ENCODE assay signal across 16 cellular contexts in genomic region chr5:163894645-163895044, GRCh38.
DNase-seq lines count a peak whose midpoint lies in the region; ATAC-seq and TF ChIP-seq lines count a peak whose summit lies in the region.
"Had no signal": no experiment of that assay in that cellular context is flagged by ENCODE, and none has a peak within 500 bp of the region (broad histone marks: within the 10 kb centered on the region; RNA-seq: fewer than 3 reads in every experiment).

No MANE protein-coding gene starts in this region.

- H3K36me3 ChIP-seq in adipocyte (ENCODE audit: control insufficient read depth, insufficient read depth, low read length, severe bottlenecking) = no peaks in the 10 kb centered on the region

- H3K4me3 ChIP-seq in AG10803 (ENCODE audit: low read length) = no peak overlapping the region
- H3K4me3 ChIP-seq in adipocyte (ENCODE audit: low read length) = no peak overlapping the region
- H3K4me3 ChIP-seq in foreskin fibroblast (ENCODE audit: low read depth in 1 of 2, low read length in 2 of 2) = no peak overlapping the region
- H3K4me3 ChIP-seq: GM12878, mucosa of descending colon had no signal

- no peak overlapping the region for H3K9ac ChIP-seq in adipocyte (ENCODE audit: low read length)

- in situ Hi-C loops in KBM-7 (cut with MboI; ENCODE audit: low pct_unique_long_range_greater_than_20kb, low sequenced_read_pairs) = no loop called here

- H3K9me3 ChIP-seq in adipocyte (ENCODE audit: control insufficient read depth, low read length) = peaks cover 3% of the 10 kb centered on the region
- H3K9me3 ChIP-seq: mucosa of descending colon had no signal

- ATAC-seq in HG03432 (IDR thresholded peaks at IDR 0.05; ENCODE audit: unreplicated experiment) (no peak), GM21526 (IDR thresholded peaks at IDR 0.05; ENCODE audit: low FRiP score, unreplicated experiment) (no peak)
- ATAC-seq: GM12878 had no signal

- DNase-seq in AG10803 (ENCODE audit: low read depth) (peak; percentile 26), KBM-7 (peak; percentile 18), adipocyte (ENCODE audit: low read depth) (peak; percentile 46), foreskin fibroblast (peak; percentile 21 to 67), SW 1271 (lab: John Stamatoyannopoulos, UW) (no peak), NCI-H187 (lab: John Stamatoyannopoulos, UW) (no peak)
- DNase-seq: activated naive CD4-positive, alpha-beta T cell treated with Interleukin-2 at 50 U/mL for 16 hours; DMS79; immature natural killer cell; mucosa of descending colon; NCI-H1048; SHP77; stimulated activated CD8-positive, alpha-beta memory T cell treated with anti-CD3 and anti-CD28 coated beads, Interleukin-4, amount 100 ng/mL, for 48 hours had no signal

- TF ChIP-seq CTCF in AG10803 (conservative IDR thresholded peaks at IDR 0.05; ENCODE audit: low read length) (no peak), foreskin fibroblast (IDR thresholded peaks at IDR 0.05; ENCODE audit: low read depth, low read length) (no peak)

- no peaks in the 10 kb centered on the region for H3K27me3 ChIP-seq in adipocyte (replicated peaks; ENCODE audit: control insufficient read depth, insufficient read depth, low read length)

- H3K4me1 ChIP-seq in adipocyte (ENCODE audit: control insufficient read depth, insufficient read depth, low read length) = peaks cover 24% of the 10 kb centered on the region

Comparison
In these comparisons a context has a peak if more than half of its experiments do, and no peak if none do; other contexts are left out.
1. DNase-seq: peak in AG10803 (single experiment), KBM-7 (single experiment), adipocyte (single experiment) and foreskin fibroblast (2 of 2); none in SW 1271 (0 of 2) and NCI-H187 (0 of 2).